8 cellular contexts compared by ENCODE assay signal in the genomic region with DNA sequence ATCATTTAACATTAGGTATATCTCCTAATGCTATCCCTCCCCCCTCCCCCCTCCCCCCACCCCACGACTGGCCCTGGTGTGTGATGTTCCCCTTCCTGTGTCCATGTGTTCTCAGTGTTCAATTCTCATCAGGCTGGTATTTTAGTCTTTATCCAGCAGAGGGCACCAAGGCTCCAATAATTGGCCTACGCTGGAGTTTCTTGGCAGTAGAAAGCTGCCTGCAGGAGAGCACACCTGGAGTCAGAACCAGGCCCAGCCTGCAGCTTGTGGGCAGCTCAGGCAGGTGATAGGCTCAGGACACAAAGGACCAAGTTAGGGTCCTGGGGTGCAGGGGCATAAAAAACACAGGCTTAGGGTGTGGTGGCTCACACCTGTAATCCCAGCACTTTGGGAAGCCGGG. TPM values are rescaled to one million over a fixed set of nuclear protein-coding genes. Genes with fewer than 3 reads are reported as not detected.
DNase-seq lines count a peak whose midpoint lies in the region; ATAC-seq, FAIRE-seq and TF ChIP-seq lines count a peak whose summit lies in the region.
"Not testable (repeated sequence)": the region's sequence is repeated elsewhere in the genome, so short reads cannot be mapped to it uniquely, and the experiment has no call there.

No MANE protein-coding gene starts in this region.

- peak; percentile 55 for ATAC-seq in GM18498 (IDR thresholded peaks at IDR 0.05; ENCODE audit: unreplicated experiment)
- ATAC-seq in activated CD8-positive, alpha-beta memory T cell treated with anti-CD3 and anti-CD28 coated beads, Interleukin-2, amount 10 ng/mL, durations not matched to agents 7 days and 5 days: peak; percentile 63
- peak; percentile 79 to 82 for ATAC-seq in gastrocnemius medialis

- H3K9me3 ChIP-seq in Peyer's patch, gastrocnemius medialis: not testable (repeated sequence)

- not testable (repeated sequence) for H3K4me1 Mint-ChIP-seq in activated CD8-positive, alpha-beta memory T cell treated with anti-CD3 and anti-CD28 coated beads, Interleukin-2, amount 10 ng/mL, durations not matched to agents 7 days and 5 days

- not testable (repeated sequence) for H3K36me3 Mint-ChIP-seq in activated CD8-positive, alpha-beta memory T cell treated with anti-CD3 and anti-CD28 coated beads, Interleukin-2, amount 10 ng/mL, durations not matched to agents 7 days and 5 days

- CTCF ChIA-PET in activated CD8-positive, alpha-beta memory T cell treated with anti-CD3 and anti-CD28 coated beads, Interleukin-2, amount 10 ng/mL, durations not matched to agents 7 days and 5 days (lab: Charles Lee): interaction anchor here (0.6 to 6.3 kb wide), 16 partner anchors 9 to 185 kb away, joined by 3 to 69 read pairs (median 4); no protein-coding TSS in a partner anchor

- H3K4me3 Mint-ChIP-seq in activated CD8-positive, alpha-beta memory T cell treated with anti-CD3 and anti-CD28 coated beads, Interleukin-2, amount 10 ng/mL, durations not matched to agents 7 days and 5 days: not testable (repeated sequence)

- intact Hi-C loops in gastrocnemius medialis (cut with DNase I; ENCODE audit: low total_unique reads): loop anchor here (1.0 to 5.0 kb wide), 2 partner anchors 65 to 183 kb away; no protein-coding TSS in a partner anchor

- FAIRE-seq in islet of Langerhans (lab: Jason Lieb, UNC): peak; percentile 74

- TF ChIP-seq CTCF in Peyer's patch (IDR thresholded peaks at IDR 0.05) (peak in 5 of 6 experiments; percentile 15 to 92 (median 88)), gastrocnemius medialis (IDR thresholded peaks at IDR 0.05 in 4 of 5, conservative IDR thresholded peaks at IDR 0.05 in 1 of 5) (peak; percentile 50 to 68 (median 63))

- in situ Hi-C loops in gastrocnemius medialis (cut with MboI; ENCODE audit: low sequenced_read_pairs in 4 of 4): loop anchor here in 1 of 4 donors (10.0 to 25.0 kb wide), 2 partner anchors 61 to 178 kb away; no protein-coding TSS in a partner anchor

- H3K27ac Mint-ChIP-seq in activated CD8-positive, alpha-beta memory T cell treated with anti-CD3 and anti-CD28 coated beads, Interleukin-2, amount 10 ng/mL, durations not matched to agents 7 days and 5 days: not testable (repeated sequence)

- DNase-seq in AG08395 (ENCODE audit: low spot score) (peak; percentile 66), NCI-H1105 (lab: John Stamatoyannopoulos, UW) (peak; percentile 79), Peyer's patch (peak in 1 of 3 donors; percentile 73), gastrocnemius medialis (peak; percentile 18 to 32)
- DNase-seq in activated CD8-positive, alpha-beta memory T cell treated with anti-CD3 and anti-CD28 coated beads, Interleukin-2, amount 10 ng/mL, durations not matched to agents 7 days and 5 days: peak; percentile 56
- DNase-seq in effector CD8-positive, alpha-beta T cell (lab: John Stamatoyannopoulos, UW): peak; percentile 11

- H3K9me3 Mint-ChIP-seq in activated CD8-positive, alpha-beta memory T cell treated with anti-CD3 and anti-CD28 coated beads, Interleukin-2, amount 10 ng/mL, durations not matched to agents 7 days and 5 days (ENCODE audit: low read depth): not testable (repeated sequence)

- not testable (repeated sequence) for H3K27ac ChIP-seq in Peyer's patch, gastrocnemius medialis

- not testable (repeated sequence) for H3K4me3 ChIP-seq in Peyer's patch, gastrocnemius medialis

- TF ChIP-seq POLR2A in Peyer's patch (IDR thresholded peaks at IDR 0.05); gastrocnemius medialis (IDR thresholded peaks at IDR 0.05): not testable (repeated sequence)

- not testable (repeated sequence) for H3K27me3 Mint-ChIP-seq in activated CD8-positive, alpha-beta memory T cell treated with anti-CD3 and anti-CD28 coated beads, Interleukin-2, amount 10 ng/mL, durations not matched to agents 7 days and 5 days

- not testable (repeated sequence) for H3K36me3 ChIP-seq in Peyer's patch, gastrocnemius medialis

- H3K4me1 ChIP-seq in Peyer's patch, gastrocnemius medialis: not testable (repeated sequence)

- H3K27me3 ChIP-seq in Peyer's patch, gastrocnemius medialis: not testable (repeated sequence)

RNA-seq across cellular contexts. Expression of a gene that starts 49.2 kb away (rescaled TPM):
- total RNA-seq in Peyer's patch: 100 to 1,000 TPM in 2 of 4 donors, 10 to 100 TPM in 2; 27.2 to 152 (median 87.2) TPM
- total RNA-seq in activated CD8-positive, alpha-beta memory T cell treated with anti-CD3 and anti-CD28 coated beads, Interleukin-2, amount 10 ng/mL, durations not matched to agents 7 days and 5 days: 1 to 10 TPM in 1 of 2 experiments, under 1 TPM in 1; 0.35 to 1.5 TPM
- total RNA-seq in gastrocnemius medialis: 10 to 100 TPM; 10.2 to 23.9 (median 15.8) TPM

Comparison
In these comparisons a context has a peak if more than half of its experiments do, and no peak if none do; other contexts are left out.
1. RNA of a gene that starts 49.2 kb away (total RNA-seq): 27.2 to 152 TPM in Peyer's patch and 10.2 to 23.9 TPM in gastrocnemius medialis; 0.35 to 1.5 TPM in activated CD8-positive, alpha-beta memory T cell treated with anti-CD3 and anti-CD28 coated beads, Interleukin-2, amount 10 ng/mL, durations not matched to agents 7 days and 5 days; every median in the first group is over 4 times any median in the second.
2. Peak in every context shown above with its lines, with median percentiles within 50 percentile points of each other: ATAC-seq.